In genomic region chr1:114340906-114341698, GRCh38 we compare ENCODE assay signal across 15 cellular contexts.
DNase-seq lines count a peak whose midpoint lies in the region; ATAC-seq and TF ChIP-seq lines count a peak whose summit lies in the region.
"Had no signal": no experiment of that assay in that cellular context is flagged by ENCODE, and none has a peak within 500 bp of the region (broad histone marks: within the 10 kb centered on the region; RNA-seq: fewer than 3 reads in every experiment).

No MANE protein-coding gene starts in this region.

- in situ Hi-C loops in GM13977 (cut with MboI; ENCODE audit: low pct_unique_long_range_greater_than_20kb, low sequenced_read_pairs, unreplicated experiment), result no loop called here

- peak overlapping the region; percentile 51 for H3K9ac ChIP-seq in skeletal muscle satellite cell (ENCODE audit: low read depth, low read length)

- peak overlapping the region; percentile 10 to 80 (median 28) for H3K4me3 Mint-ChIP-seq in T-cell
- no peak overlapping the region for H3K4me3 Mint-ChIP-seq in activated naive CD8-positive, alpha-beta T cell treated with anti-CD3 and anti-CD28 coated beads, Interleukin-2, amount 50 U/mL, for 24 hours

- peak overlapping the region; percentile 86 to 91 for H3K27ac Mint-ChIP-seq in T-cell
- H3K27ac Mint-ChIP-seq in activated naive CD8-positive, alpha-beta T cell treated with anti-CD3 and anti-CD28 coated beads, Interleukin-2, amount 50 U/mL, for 24 hours, result peak overlapping the region; percentile 74

- peaks cover 24% of the 10 kb centered on the region for H3K4me1 ChIP-seq in skeletal muscle satellite cell (ENCODE audit: control insufficient read depth, insufficient read depth, low read length)

- peaks cover 0 to 4% (median 0%) of the 10 kb centered on the region in 3 donors for H3K9me3 Mint-ChIP-seq in T-cell
- peaks cover 11% of the 10 kb centered on the region for H3K9me3 Mint-ChIP-seq in activated naive CD8-positive, alpha-beta T cell treated with anti-CD3 and anti-CD28 coated beads, Interleukin-2, amount 50 U/mL, for 24 hours

- no peak for TF ChIP-seq CTCF in GM13977 (IDR thresholded peaks at IDR 0.05; ENCODE audit: extremely low read depth, insufficient read depth, missing control alignments)

- no peaks in the 10 kb centered on the region for H3K36me3 Mint-ChIP-seq in T-cell
- no peaks in the 10 kb centered on the region for H3K36me3 Mint-ChIP-seq in activated naive CD8-positive, alpha-beta T cell treated with anti-CD3 and anti-CD28 coated beads, Interleukin-2, amount 50 U/mL, for 24 hours (ENCODE audit: low read depth)

- no peak overlapping the region for H3K4me3 ChIP-seq in skeletal muscle satellite cell (ENCODE audit: low read length)
- H3K4me3 ChIP-seq: sigmoid colon, tibial artery had no signal

- H3K4me1 Mint-ChIP-seq in T-cell, result peaks cover 58 to 73% (median 70%) of the 10 kb centered on the region in 3 donors
- H3K4me1 Mint-ChIP-seq in activated naive CD8-positive, alpha-beta T cell treated with anti-CD3 and anti-CD28 coated beads, Interleukin-2, amount 50 U/mL, for 24 hours, result peaks cover 52% of the 10 kb centered on the region

- POLR2A ChIA-PET in T-cell (lab: Charles Lee), result interaction anchor here (0.6 to 0.7 kb wide), 2 partner anchors 24 to 581 kb away, joined by 3 read pairs; no protein-coding TSS in a partner anchor

- H3K27me3 Mint-ChIP-seq in T-cell, result no peaks in the 10 kb centered on the region
- H3K27me3 Mint-ChIP-seq in activated naive CD8-positive, alpha-beta T cell treated with anti-CD3 and anti-CD28 coated beads, Interleukin-2, amount 50 U/mL, for 24 hours, result no peaks in the 10 kb centered on the region

- H3K27me3 ChIP-seq in skeletal muscle satellite cell (ENCODE audit: control insufficient read depth, insufficient read depth, low read length), result no peaks in the 10 kb centered on the region
- H3K27me3 ChIP-seq: sigmoid colon, tibial artery had no signal

- no peak for DNase-seq in activated CD4-positive, CD25-positive, alpha-beta regulatory T cell treated with anti-CD3 and anti-CD28 coated beads, Interleukin-2, amount 50 U/mL, for 72 hours
- DNase-seq in T-cell, result peak in 32 of 34 experiments; percentile 22 to 83 (median 58)
- peak; percentile 16 for DNase-seq in activated naive CD8-positive, alpha-beta T cell treated with anti-CD3 and anti-CD28 coated beads, Interleukin-2, amount 50 U/mL, for 24 hours
- DNase-seq in GM13977 (ENCODE audit: low spot score), result no peak
- no peak for DNase-seq in NCI-H1930 (lab: John Stamatoyannopoulos, UW)
- no peak for DNase-seq in NCI-H1048 (lab: John Stamatoyannopoulos, UW)
- DNase-seq: 8988T, Calu3, left cardiac atrium, NCI-H1436, NCI-H526, sigmoid colon, tibial artery had no signal

- H3K4me2 ChIP-seq in skeletal muscle satellite cell (ENCODE audit: low read length), result no peak overlapping the region

- ATAC-seq in activated CD4-positive, CD25-positive, alpha-beta regulatory T cell treated with anti-CD3 and anti-CD28 coated beads, Interleukin-2, amount 50 U/mL, for 24 hours, result peak; percentile 57 to 74
- peak; percentile 73 to 89 (median 78) for ATAC-seq in T-cell (replicated peaks in 1 of 4)
- ATAC-seq in activated naive CD8-positive, alpha-beta T cell treated with anti-CD3 and anti-CD28 coated beads, Interleukin-2, amount 50 U/mL, for 24 hours, result peak; percentile 65

- CTCF ChIA-PET in T-cell (lab: Charles Lee), result interaction anchor here in 1 of 2 donors (0.6 to 1.2 kb wide), 5 partner anchors 8 to 89 kb away, joined by 3 to 7 read pairs (median 5); no protein-coding TSS in a partner anchor

- H3K9me3 ChIP-seq in skeletal muscle satellite cell (replicated peaks; ENCODE audit: low read length), result no peaks in the 10 kb centered on the region
- H3K9me3 ChIP-seq: sigmoid colon, tibial artery had no signal

- no peaks in the 10 kb centered on the region for H3K36me3 ChIP-seq in skeletal muscle satellite cell (ENCODE audit: insufficient read depth, low read length)
- H3K36me3 ChIP-seq: sigmoid colon, tibial artery had no signal

Comparison
In these comparisons a context has a peak if more than half of its experiments do, and no peak if none do; other contexts are left out.
1. DNase-seq: peak in T-cell (32 of 34) and activated naive CD8-positive, alpha-beta T cell treated with anti-CD3 and anti-CD28 coated beads, Interleukin-2, amount 50 U/mL, for 24 hours (single experiment); none in activated CD4-positive, CD25-positive, alpha-beta regulatory T cell treated with anti-CD3 and anti-CD28 coated beads, Interleukin-2, amount 50 U/mL, for 72 hours (single experiment), GM13977 (single experiment), NCI-H1930 (0 of 2) and NCI-H1048 (single experiment).
2. Peak in every context shown above with its lines, with median percentiles within 50 percentile points of each other: ATAC-seq.